In the genomic region with DNA sequence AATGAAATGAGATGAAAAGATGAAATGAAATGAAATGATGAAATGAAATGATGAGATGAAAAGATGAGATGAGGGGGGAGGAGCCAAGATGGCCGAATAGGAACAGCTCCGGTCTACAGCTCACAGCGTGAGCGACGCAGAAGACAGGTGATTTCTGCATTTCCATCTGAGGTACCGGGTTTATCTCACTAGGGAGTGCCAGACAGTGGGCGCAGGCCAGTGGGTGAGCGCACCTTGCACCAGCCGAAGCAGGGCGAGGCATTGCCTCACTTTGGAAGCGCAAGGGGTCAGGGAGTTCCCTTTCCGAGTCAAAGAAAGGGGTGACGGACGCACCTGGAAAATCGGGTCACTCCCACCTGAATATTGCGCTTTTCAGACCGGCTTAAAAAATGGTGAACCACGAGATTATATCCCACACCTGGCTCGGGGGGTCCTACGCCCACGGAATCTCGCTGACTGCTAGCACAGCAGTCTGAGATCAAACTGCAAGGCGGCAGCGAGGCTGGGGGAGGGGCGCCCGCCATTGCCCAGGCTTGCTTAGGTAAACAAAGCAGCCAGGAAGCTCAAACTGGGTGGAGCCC, we compare ENCODE assay signal across 8 cellular contexts.
DNase-seq lines count a peak whose midpoint lies in the region; ATAC-seq and TF ChIP-seq lines count a peak whose summit lies in the region.
"Not testable (repeated sequence)": the region's sequence is repeated elsewhere in the genome, so short reads cannot be mapped to it uniquely, and the experiment has no call there.

No MANE protein-coding gene starts in this region.

- intact Hi-C loops in PC-3 (cut with micrococcal nuclease): not testable (repeated sequence)

- peak overlapping the region; percentile 72 for H3K4me2 ChIP-seq in PC-3 (ENCODE audit: low read length)
- H3K4me2 ChIP-seq in neural progenitor cell: peak overlapping the region; percentile 73

- H2AFZ ChIP-seq in PC-3 (ENCODE audit: low read length) (peak overlapping the region; percentile 69; the same call in 1 of the 2 replicates), neural progenitor cell (replicated peaks) (peak overlapping the region; percentile 57)

- H3K27ac Mint-ChIP-seq in activated CD4-positive, alpha-beta T cell treated with anti-CD3 and anti-CD28 coated beads, Interleukin-2, amount 10 ng/mL, durations not matched to agents 7 days and 5 days: peak overlapping the region; percentile 79
- peak overlapping the region; percentile 53 for H3K27ac Mint-ChIP-seq in activated naive CD4-positive, alpha-beta T cell treated with anti-CD3 and anti-CD28 coated beads, Interleukin-2, amount 10 ng/mL, durations not matched to agents 7 days and 5 days
- H3K27ac Mint-ChIP-seq in effector memory CD8-positive, alpha-beta T cell: peak overlapping the region in 1 of 2 donors; percentile 81
- H3K27ac Mint-ChIP-seq in neural progenitor cell: not testable (repeated sequence)
- H3K27ac Mint-ChIP-seq in type B pancreatic cell: peak overlapping the region; percentile 5

- H3K9me3 Mint-ChIP-seq in activated CD4-positive, alpha-beta T cell treated with anti-CD3 and anti-CD28 coated beads, Interleukin-2, amount 10 ng/mL, durations not matched to agents 7 days and 5 days: peaks cover 16% of the 10 kb centered on the region
- peaks cover 19% of the 10 kb centered on the region for H3K9me3 Mint-ChIP-seq in activated naive CD4-positive, alpha-beta T cell treated with anti-CD3 and anti-CD28 coated beads, Interleukin-2, amount 10 ng/mL, durations not matched to agents 7 days and 5 days
- H3K9me3 Mint-ChIP-seq in effector memory CD8-positive, alpha-beta T cell: peaks cover 8 to 15% of the 10 kb centered on the region in 2 donors
- H3K9me3 Mint-ChIP-seq in neural progenitor cell (peaks cover 23% of the 10 kb centered on the region), type B pancreatic cell (peaks cover 10% of the 10 kb centered on the region)

- H3K9me2 ChIP-seq in PC-3 (replicated peaks; ENCODE audit: low read length): not testable (repeated sequence)

- H3K27me3 ChIP-seq in H7 (ENCODE audit: control insufficient read depth, insufficient read depth, low read length); PC-3 (ENCODE audit: low read length): not testable (repeated sequence)
- peaks cover 11% of the 10 kb centered on the region for H3K27me3 ChIP-seq in neural progenitor cell

- H3F3A ChIP-seq in PC-3 (ENCODE audit: low read length, unreplicated experiment); neural progenitor cell (ENCODE audit: low read depth): not testable (repeated sequence)

- not testable (repeated sequence) for TF ChIP-seq CTCF in PC-3 (conservative IDR thresholded peaks at IDR 0.05; ENCODE audit: low read depth, low read length); neural progenitor cell (IDR thresholded peaks at IDR 0.05); type B pancreatic cell (conservative IDR thresholded peaks at IDR 0.05)

- H3K79me2 ChIP-seq in PC-3 (ENCODE audit: low read length); neural progenitor cell (ENCODE audit: low read depth): not testable (repeated sequence)

- not testable (repeated sequence) for H4K20me1 ChIP-seq in PC-3 (ENCODE audit: low read length); neural progenitor cell (ENCODE audit: low read depth)

- TSS peak; percentile 81 for BruUV-seq in PC-3 (replicated peaks; lab: Mats Ljungman, UMichigan)

- not testable (repeated sequence) for H3K9me3 ChIP-seq in PC-3 (ENCODE audit: low read length); iPS-18c (ENCODE audit: control insufficient read depth, insufficient read depth, low read length); neural progenitor cell (ENCODE audit: low read depth)

- peaks cover 19% of the 10 kb centered on the region for H3K27me3 Mint-ChIP-seq in activated CD4-positive, alpha-beta T cell treated with anti-CD3 and anti-CD28 coated beads, Interleukin-2, amount 10 ng/mL, durations not matched to agents 7 days and 5 days
- peaks cover 32% of the 10 kb centered on the region for H3K27me3 Mint-ChIP-seq in activated naive CD4-positive, alpha-beta T cell treated with anti-CD3 and anti-CD28 coated beads, Interleukin-2, amount 10 ng/mL, durations not matched to agents 7 days and 5 days
- peaks cover 17 to 23% of the 10 kb centered on the region in 2 donors for H3K27me3 Mint-ChIP-seq in effector memory CD8-positive, alpha-beta T cell
- H3K27me3 Mint-ChIP-seq in neural progenitor cell (ENCODE audit: insufficient read depth, low read depth): not testable (repeated sequence)
- peaks cover 15% of the 10 kb centered on the region for H3K27me3 Mint-ChIP-seq in type B pancreatic cell

- H3K4me3 Mint-ChIP-seq in activated CD4-positive, alpha-beta T cell treated with anti-CD3 and anti-CD28 coated beads, Interleukin-2, amount 10 ng/mL, durations not matched to agents 7 days and 5 days: peak overlapping the region; percentile 69
- peak overlapping the region; percentile 55 for H3K4me3 Mint-ChIP-seq in activated naive CD4-positive, alpha-beta T cell treated with anti-CD3 and anti-CD28 coated beads, Interleukin-2, amount 10 ng/mL, durations not matched to agents 7 days and 5 days
- H3K4me3 Mint-ChIP-seq in effector memory CD8-positive, alpha-beta T cell: peak overlapping the region; percentile 55 to 70
- not testable (repeated sequence) for H3K4me3 Mint-ChIP-seq in neural progenitor cell
- H3K4me3 Mint-ChIP-seq in type B pancreatic cell: peak overlapping the region; percentile 81

- peaks cover 22% of the 10 kb centered on the region for H3K36me3 Mint-ChIP-seq in activated CD4-positive, alpha-beta T cell treated with anti-CD3 and anti-CD28 coated beads, Interleukin-2, amount 10 ng/mL, durations not matched to agents 7 days and 5 days (ENCODE audit: low read depth)
- H3K36me3 Mint-ChIP-seq in activated naive CD4-positive, alpha-beta T cell treated with anti-CD3 and anti-CD28 coated beads, Interleukin-2, amount 10 ng/mL, durations not matched to agents 7 days and 5 days: peaks cover 18% of the 10 kb centered on the region
- H3K36me3 Mint-ChIP-seq in effector memory CD8-positive, alpha-beta T cell (ENCODE audit: insufficient read depth): peaks cover 13% of the 10 kb centered on the region
- H3K36me3 Mint-ChIP-seq in neural progenitor cell (peaks cover 15% of the 10 kb centered on the region), type B pancreatic cell (peaks cover 14% of the 10 kb centered on the region)

- not testable (repeated sequence) for ATAC-seq in PC-3; effector memory CD8-positive, alpha-beta T cell (replicated peaks)

- not testable (repeated sequence) for H3K4me1 ChIP-seq in PC-3 (ENCODE audit: insufficient read depth, low read length); neural progenitor cell

- H3K4me3 ChIP-seq in H7 (ENCODE audit: insufficient read depth, low read depth, low read length) (peak overlapping the region; percentile 38), PC-3 (ENCODE audit: low read length) (peak overlapping the region; percentile 69), iPS-18c (ENCODE audit: insufficient read depth, low read depth, low read length) (peak overlapping the region; percentile 34; the same call in 1 of the 2 replicates), neural progenitor cell (peak overlapping the region; percentile 53)

- CTCF ChIA-PET in PC-3 (lab: Charles Lee); activated CD4-positive, alpha-beta T cell treated with anti-CD3 and anti-CD28 coated beads, Interleukin-2, amount 10 ng/mL, durations not matched to agents 7 days and 5 days (lab: Charles Lee); activated naive CD4-positive, alpha-beta T cell treated with anti-CD3 and anti-CD28 coated beads, Interleukin-2, amount 10 ng/mL, durations not matched to agents 7 days and 5 days (lab: Charles Lee): not testable (repeated sequence)

- peaks cover 24% of the 10 kb centered on the region for H3K4me1 Mint-ChIP-seq in activated CD4-positive, alpha-beta T cell treated with anti-CD3 and anti-CD28 coated beads, Interleukin-2, amount 10 ng/mL, durations not matched to agents 7 days and 5 days
- peaks cover 21% of the 10 kb centered on the region for H3K4me1 Mint-ChIP-seq in activated naive CD4-positive, alpha-beta T cell treated with anti-CD3 and anti-CD28 coated beads, Interleukin-2, amount 10 ng/mL, durations not matched to agents 7 days and 5 days
- H3K4me1 Mint-ChIP-seq in effector memory CD8-positive, alpha-beta T cell (ENCODE audit: low read depth in 2 of 2): peaks cover 20 to 21% of the 10 kb centered on the region in 2 donors
- H3K4me1 Mint-ChIP-seq in neural progenitor cell; type B pancreatic cell (ENCODE audit: unreplicated experiment): not testable (repeated sequence)

- not testable (repeated sequence) for DNase-seq in H7; neural progenitor cell (ENCODE audit: low spot score); type B pancreatic cell (ENCODE audit: extremely low spot score, unreplicated experiment)
- peak; percentile 3 for DNase-seq in PC-3
- peak; percentile 12 for DNase-seq in activated CD4-positive, alpha-beta T cell treated with anti-CD3 and anti-CD28 coated beads, Interleukin-2, amount 10 ng/mL, durations not matched to agents 7 days and 5 days
- peak; percentile 22 for DNase-seq in activated naive CD4-positive, alpha-beta T cell treated with anti-CD3 and anti-CD28 coated beads, Interleukin-2, amount 10 ng/mL, durations not matched to agents 7 days and 5 days
- peak; percentile 5 to 12 (median 10) for DNase-seq in effector memory CD8-positive, alpha-beta T cell

- peak overlapping the region; percentile 38; the same call in 1 of the 2 replicates for H3K9ac ChIP-seq in PC-3 (ENCODE audit: low read length)
- H3K9ac ChIP-seq in neural progenitor cell: not testable (repeated sequence)

- not testable (repeated sequence) for H3K36me3 ChIP-seq in H7 (replicated peaks; ENCODE audit: control insufficient read depth, insufficient read depth, low read length); PC-3 (ENCODE audit: low read depth, low read length); neural progenitor cell

- not testable (repeated sequence) for H3K27ac ChIP-seq in PC-3 (ENCODE audit: low read length); neural progenitor cell

- POLR2A ChIA-PET in PC-3 (lab: Charles Lee; ENCODE audit: unreplicated experiment): interaction anchor here (0.6 kb wide), 1 partner anchor 155 kb away, joined by 3 read pairs; no protein-coding TSS in a partner anchor
- POLR2A ChIA-PET in activated CD4-positive, alpha-beta T cell treated with anti-CD3 and anti-CD28 coated beads, Interleukin-2, amount 10 ng/mL, durations not matched to agents 7 days and 5 days (lab: Charles Lee): not testable (repeated sequence)
